8 cellular contexts compared by ENCODE assay signal in genomic region chr3:179653106-179653776, GRCh38. TPM values are rescaled to one million over a fixed set of nuclear protein-coding genes. Genes with fewer than 3 reads are reported as not detected.
DNase-seq lines count a peak whose midpoint lies in the region; ATAC-seq and TF ChIP-seq lines count a peak whose summit lies in the region.

No MANE protein-coding gene starts in this region.

- peaks cover 23% of the 10 kb centered on the region for H3F3A ChIP-seq in MM.1S (ENCODE audit: insufficient read depth, low read length)
- peaks cover 28% of the 10 kb centered on the region for H3F3A ChIP-seq in SK-N-SH (replicated peaks; ENCODE audit: insufficient read depth)

- peaks cover 14% of the 10 kb centered on the region for H3K27me3 Mint-ChIP-seq in activated naive CD8-positive, alpha-beta T cell treated with anti-CD3 and anti-CD28 coated beads, Interleukin-2, amount 10 ng/mL, durations not matched to agents 7 days and 5 days

- peaks cover 52% of the 10 kb centered on the region for H3K79me2 ChIP-seq in HCT116 (ENCODE audit: insufficient read depth, low read length)
- peaks cover 47% of the 10 kb centered on the region for H3K79me2 ChIP-seq in MM.1S (ENCODE audit: low read length)
- peaks cover 50% of the 10 kb centered on the region for H3K79me2 ChIP-seq in SK-N-SH (ENCODE audit: insufficient read depth)
- H3K79me2 ChIP-seq in parathyroid adenoma: peaks cover 17% of the 10 kb centered on the region

- H3K9me2 ChIP-seq in HCT116 (ENCODE audit: insufficient read depth): no peaks in the 10 kb centered on the region
- no peaks in the 10 kb centered on the region for H3K9me2 ChIP-seq in MM.1S (replicated peaks; ENCODE audit: insufficient read depth, low read length)
- H3K9me2 ChIP-seq in SK-N-SH: no peaks in the 10 kb centered on the region

- DNase-seq in GM10266 (ENCODE audit: extremely low spot score): peak; percentile 77
- DNase-seq in HCT116 (ENCODE audit: low read depth, low spot score): peak; percentile 12
- DNase-seq in MM.1S: peak; percentile 84
- peak; percentile 82 for DNase-seq in SK-N-SH
- DNase-seq in activated naive CD8-positive, alpha-beta T cell treated with anti-CD3 and anti-CD28 coated beads, Interleukin-2, amount 10 ng/mL, durations not matched to agents 7 days and 5 days: peak; percentile 77
- DNase-seq in Right ventricle myocardium superior: peak; percentile 82
- peak; percentile 42 to 46 for DNase-seq in tibial nerve (ENCODE audit: low spot score in 2 of 2)

- H3K4me2 ChIP-seq in HCT116 (ENCODE audit: low read length): peak overlapping the region; percentile 69
- H3K4me2 ChIP-seq in MM.1S (ENCODE audit: low read depth, low read length): peak overlapping the region; percentile 82
- peak overlapping the region; percentile 97 for H3K4me2 ChIP-seq in SK-N-SH
- H3K4me2 ChIP-seq in parathyroid adenoma (ENCODE audit: low read length): peak overlapping the region; percentile 77

- H3K9me3 ChIP-seq in HCT116 (ENCODE audit: control insufficient read depth in 1 of 2, insufficient read depth in 1 of 2, low read depth in 1 of 2, low read length in 2 of 2) (no peaks in the 10 kb centered on the region), MM.1S (replicated peaks; ENCODE audit: insufficient read depth, low read length) (no peaks in the 10 kb centered on the region), SK-N-SH (no peaks in the 10 kb centered on the region), parathyroid adenoma (ENCODE audit: control insufficient read depth, low read length) (no peaks in the 10 kb centered on the region), tibial nerve (no peaks in the 10 kb centered on the region)

- intact Hi-C loops in HCT116 (cut with micrococcal nuclease) (no loop called here), Right ventricle myocardium superior (cut with DNase I) (loop anchor here (10.0 kb wide), 1 partner anchor 62 kb away; no protein-coding TSS in a partner anchor)

- peak overlapping the region; percentile 85 for H3K27ac ChIP-seq in HCT116 (ENCODE audit: low read depth, low read length)
- peak overlapping the region; percentile 80 for H3K27ac ChIP-seq in MM.1S (ENCODE audit: low read length)
- peak overlapping the region; percentile 90 to 93 for H3K27ac ChIP-seq in SK-N-SH (ENCODE audit: low read depth in 2 of 2, low read length in 1 of 2)
- peak overlapping the region; percentile 90 for H3K27ac ChIP-seq in parathyroid adenoma
- peak overlapping the region; percentile 62 to 94 (median 90) for H3K27ac ChIP-seq in tibial nerve

- TF ChIP-seq RAD21 in HCT116 (IDR thresholded peaks at IDR 0.05; ENCODE audit: low read depth) (no peak), SK-N-SH (IDR thresholded peaks at IDR 0.05; ENCODE audit: low read length) (peak; percentile 46)

- H3K27ac Mint-ChIP-seq in activated naive CD8-positive, alpha-beta T cell treated with anti-CD3 and anti-CD28 coated beads, Interleukin-2, amount 10 ng/mL, durations not matched to agents 7 days and 5 days: peak overlapping the region; percentile 86

- H3K4me3 Mint-ChIP-seq in activated naive CD8-positive, alpha-beta T cell treated with anti-CD3 and anti-CD28 coated beads, Interleukin-2, amount 10 ng/mL, durations not matched to agents 7 days and 5 days: peak overlapping the region; percentile 96

- H3K4me1 Mint-ChIP-seq in activated naive CD8-positive, alpha-beta T cell treated with anti-CD3 and anti-CD28 coated beads, Interleukin-2, amount 10 ng/mL, durations not matched to agents 7 days and 5 days: peaks cover 26% of the 10 kb centered on the region

- RAD21 ChIA-PET in HCT116 (lab: Charles Lee; ENCODE audit: low non-redundant PET in 1 of 2, low total read pairs in 2 of 2, uncharacterized antibody in 2 of 2, unreplicated experiment in 2 of 2): no interaction called here

- peak overlapping the region; percentile 95 for H3K9ac ChIP-seq in HCT116 (ENCODE audit: low read length)
- H3K9ac ChIP-seq in MM.1S (ENCODE audit: low read length): peak overlapping the region; percentile 89
- peak overlapping the region; percentile 91 for H3K9ac ChIP-seq in SK-N-SH
- H3K9ac ChIP-seq in parathyroid adenoma: peak overlapping the region; percentile 69

- no peaks in the 10 kb centered on the region for H3K9me3 Mint-ChIP-seq in activated naive CD8-positive, alpha-beta T cell treated with anti-CD3 and anti-CD28 coated beads, Interleukin-2, amount 10 ng/mL, durations not matched to agents 7 days and 5 days

- TF ChIP-seq EP300 in SK-N-SH (IDR thresholded peaks at IDR 0.05; ENCODE audit: borderline replicate concordance in 1 of 2, low read depth in 1 of 2, low read length in 1 of 2) (0 out of 4 replicates have a peak, but pooled peaks of 1 of the 2 experiments have one; percentile 16), tibial nerve (IDR thresholded peaks at IDR 0.05) (peak in 1 of 2 donors; percentile 65)

- ATAC-seq in HCT116 (peak; percentile 43), Right ventricle myocardium superior (ENCODE audit: poor library complexity) (peak; percentile 82)
- peak; percentile 69 for ATAC-seq in activated naive CD8-positive, alpha-beta T cell treated with anti-CD3 and anti-CD28 coated beads, Interleukin-2, amount 10 ng/mL, durations not matched to agents 7 days and 5 days (ENCODE audit: low read depth)

- H3K36me3 ChIP-seq in HCT116 (ENCODE audit: control insufficient read depth in 1 of 2, insufficient read depth in 2 of 2, low read length in 2 of 2) (no peaks in the 10 kb centered on the region), MM.1S (replicated peaks; ENCODE audit: insufficient read depth, low read length) (no peaks in the 10 kb centered on the region), SK-N-SH (replicated peaks in 1 of 2; ENCODE audit: control insufficient read depth in 1 of 2, insufficient read depth in 2 of 2, low read length in 1 of 2) (peaks cover 0 to 4% of the 10 kb centered on the region in 2 experiments), parathyroid adenoma (ENCODE audit: control insufficient read depth, insufficient read depth, low read length) (no peaks in the 10 kb centered on the region), tibial nerve (no peaks in the 10 kb centered on the region)

- peaks cover 3% of the 10 kb centered on the region for H3K36me3 Mint-ChIP-seq in activated naive CD8-positive, alpha-beta T cell treated with anti-CD3 and anti-CD28 coated beads, Interleukin-2, amount 10 ng/mL, durations not matched to agents 7 days and 5 days

- H2AFZ ChIP-seq in HCT116 (ENCODE audit: low read depth, low read length, poor library complexity, severe bottlenecking) (peak overlapping the region; percentile 22), MM.1S (ENCODE audit: low read length) (peak overlapping the region; percentile 80), SK-N-SH (ENCODE audit: low read depth) (peak overlapping the region; percentile 85), parathyroid adenoma (peak overlapping the region; percentile 97)

- 1% methylated on average over 17 of the region's 74 CpGs for WGBS in SK-N-SH (ENCODE audit: low lambda C conversion rate)
- 0 to 1% methylated on average over 26 to 68 of the region's 74 CpGs for WGBS in tibial nerve, 2 donors

- H3K4me1 ChIP-seq in HCT116 (ENCODE audit: control insufficient read depth in 1 of 2, insufficient read depth in 2 of 2, low read length in 2 of 2) (peaks cover 4 to 28% of the 10 kb centered on the region in 2 experiments; a peak in 3 of 4 replicates), MM.1S (ENCODE audit: low read length) (peaks cover 21% of the 10 kb centered on the region; the same call in 1 of the 2 replicates), SK-N-SH (ENCODE audit: control insufficient read depth in 1 of 2, insufficient read depth in 2 of 2, low read depth in 1 of 2, low read length in 1 of 2) (peaks cover 4 to 10% of the 10 kb centered on the region in 2 experiments; a peak in 2 of 4 replicates), parathyroid adenoma (no peaks in the 10 kb centered on the region), tibial nerve (peaks cover 0 to 22% (median 0%) of the 10 kb centered on the region in 4 donors)

- TF ChIP-seq POLR2A in HCT116 (IDR thresholded peaks at IDR 0.05; ENCODE audit: borderline replicate concordance, extremely low read depth, insufficient read depth, insufficient read length): no peak
- TF ChIP-seq POLR2A in tibial nerve (IDR thresholded peaks at IDR 0.05): no peak

- POLR2A ChIA-PET in HCT116 (lab: Charles Lee) (no interaction called here), SK-N-SH (lab: Yijun Ruan, JAX) (interaction anchor here (0.6 to 1.6 kb wide), 4 partner anchors 48 to 1299 kb away, joined by 3 to 11 read pairs (median 3); partner anchors contain the start of genes MRPL47 and NDUFB5)
- POLR2A ChIA-PET in activated naive CD8-positive, alpha-beta T cell treated with anti-CD3 and anti-CD28 coated beads, Interleukin-2, amount 10 ng/mL, durations not matched to agents 7 days and 5 days (lab: Charles Lee): interaction anchor here (0.5 to 1.6 kb wide), 4 partner anchors 43 to 949 kb away, joined by 3 to 6 read pairs (median 4); partner anchors contain the start of genes MRPL47, NDUFB5 and TTC14

- CTCF ChIA-PET in HCT116 (lab: Charles Lee) (interaction anchor here (0.9 kb wide), 1 partner anchor 9 kb away, joined by 4 read pairs; no protein-coding TSS in a partner anchor), SK-N-SH (lab: Yijun Ruan, JAX) (interaction anchor here (0.7 to 1.5 kb wide), 5 partner anchors 17 to 115 kb away, joined by 3 read pairs; no protein-coding TSS in a partner anchor)

- BruUV-seq in HCT116 (replicated peaks; lab: Mats Ljungman, UMichigan): no TSS peak

- H3K4me3 ChIP-seq in HCT116 (replicated peaks in 1 of 2; ENCODE audit: low read depth in 1 of 2, low read length in 2 of 2): peak overlapping the region; percentile 88 to 94
- H3K4me3 ChIP-seq in MM.1S (ENCODE audit: low read length): peak overlapping the region; percentile 90
- H3K4me3 ChIP-seq in SK-N-SH (ENCODE audit: low read depth in 2 of 2, low read length in 1 of 2): peak overlapping the region; percentile 80 to 95
- H3K4me3 ChIP-seq in parathyroid adenoma (ENCODE audit: low read depth, low read length): peak overlapping the region; percentile 67
- H3K4me3 ChIP-seq in tibial nerve: peak overlapping the region; percentile 60 to 89 (median 84)

- H3K27me3 ChIP-seq in HCT116 (ENCODE audit: insufficient read depth, low read length) (no peaks in the 10 kb centered on the region), MM.1S (replicated peaks; ENCODE audit: insufficient read depth, low read length) (0 out of 2 replicates have a peak, but pooled peaks cover 6% of the 10 kb centered on the region), SK-N-SH (ENCODE audit: insufficient read depth) (no peaks in the 10 kb centered on the region), parathyroid adenoma (ENCODE audit: control insufficient read depth, insufficient read depth, low read length) (no peaks in the 10 kb centered on the region), tibial nerve (no peaks in the 10 kb centered on the region)

- H4K20me1 ChIP-seq in HCT116 (ENCODE audit: insufficient read depth): no peaks in the 10 kb centered on the region
- H4K20me1 ChIP-seq in MM.1S (ENCODE audit: insufficient read depth, low read length): 0 out of 2 replicates have a peak, but pooled peaks cover 3% of the 10 kb centered on the region
- H4K20me1 ChIP-seq in SK-N-SH (ENCODE audit: insufficient read depth): peaks cover 31% of the 10 kb centered on the region

- TF ChIP-seq CTCF in GM10266 (IDR thresholded peaks at IDR 0.05; ENCODE audit: control insufficient read depth, insufficient read depth, low read depth, missing control alignments): peak; percentile 42
- TF ChIP-seq CTCF in HCT116 (IDR thresholded peaks at IDR 0.05 in 2 of 3, conservative IDR thresholded peaks at IDR 0.05 in 1 of 3; ENCODE audit: borderline replicate concordance in 1 of 3, insufficient read depth in 1 of 3, low read depth in 2 of 3, low read length in 2 of 3): no peak
- peak; percentile 13; the same call in 1 of the 2 replicates for TF ChIP-seq CTCF in MM.1S (IDR thresholded peaks at IDR 0.05; ENCODE audit: low read length)
- peak; percentile 11; the same call in 1 of the 2 replicates for TF ChIP-seq CTCF in SK-N-SH (IDR thresholded peaks at IDR 0.05)
- TF ChIP-seq CTCF in parathyroid adenoma (IDR thresholded peaks at IDR 0.05): no peak
- no peak for TF ChIP-seq CTCF in tibial nerve (IDR thresholded peaks at IDR 0.05)

RNA-seq across cellular contexts. Expression of gene USP13, which starts 0.4 kb away (rescaled TPM):
- total RNA-seq in HCT116 (2021; ENCODE audit: unreplicated experiment) (22.7 TPM), Right ventricle myocardium superior (128 TPM), tibial nerve (10 to 100 TPM in 3 of 4 donors, 1 to 10 TPM in 1; 9.8 to 16.7 (median 14.2) TPM)
- polyA plus RNA-seq in HCT116 (2012): 11.1 and 15.1 TPM in 2 replicates
- polyA plus RNA-seq in SK-N-SH (2012; rRNA removed): 7.7 and 8.2 TPM in 2 replicates
- polyA plus RNA-seq in SK-N-SH (2012; cell fraction: cytosol; rRNA removed): 9.3 and 10.0 TPM in 2 replicates
- polyA plus RNA-seq in SK-N-SH (2012; cell fraction: nucleus; rRNA removed): 5.6 and 8.6 TPM in 2 replicates
- total RNA-seq in activated naive CD8-positive, alpha-beta T cell treated with anti-CD3 and anti-CD28 coated beads, Interleukin-2, amount 10 ng/mL, durations not matched to agents 7 days and 5 days: 1 to 10 TPM; 7.1 to 8.4 TPM

RNA-seq across cellular contexts. Expression of gene NDUFB5, which starts 48.6 kb away (rescaled TPM):
- total RNA-seq in HCT116 (2021; ENCODE audit: unreplicated experiment) (116 TPM), Right ventricle myocardium superior (360 TPM), tibial nerve (100 to 1,000 TPM in 1 of 4 donors, 10 to 100 TPM in 3; 45.9 to 101 (median 66.4) TPM)
- polyA plus RNA-seq in HCT116 (2012): 33.6 and 44.2 TPM in 2 replicates
- polyA plus RNA-seq in SK-N-SH (2012; rRNA removed): 31.3 and 35.3 TPM in 2 replicates
- polyA plus RNA-seq in SK-N-SH (2012; cell fraction: cytosol; rRNA removed): 44.1 and 73.7 TPM in 2 replicates
- polyA plus RNA-seq in SK-N-SH (2012; cell fraction: nucleus; rRNA removed): 15.9 and 31.0 TPM in 2 replicates
- 10 to 100 TPM; 80.7 to 89.1 TPM for total RNA-seq in activated naive CD8-positive, alpha-beta T cell treated with anti-CD3 and anti-CD28 coated beads, Interleukin-2, amount 10 ng/mL, durations not matched to agents 7 days and 5 days

RNA-seq across cellular contexts. Expression of gene MRPL47, which starts 48.8 kb away (rescaled TPM):
- total RNA-seq in HCT116 (2021; ENCODE audit: unreplicated experiment): 52.3 TPM
- 26.9 and 39.3 TPM in 2 replicates for polyA plus RNA-seq in HCT116 (2012)
- polyA plus RNA-seq in SK-N-SH (2012; rRNA removed): 37.8 and 44.3 TPM in 2 replicates
- polyA plus RNA-seq in SK-N-SH (2012; cell fraction: cytosol; rRNA removed): 57.6 and 88.2 TPM in 2 replicates
- 14.9 and 22.3 TPM in 2 replicates for polyA plus RNA-seq in SK-N-SH (2012; cell fraction: nucleus; rRNA removed)
- 10 to 100 TPM; 30.1 to 30.4 TPM for total RNA-seq in activated naive CD8-positive, alpha-beta T cell treated with anti-CD3 and anti-CD28 coated beads, Interleukin-2, amount 10 ng/mL, durations not matched to agents 7 days and 5 days
- 44.4 TPM for total RNA-seq in Right ventricle myocardium superior
- 10 to 100 TPM; 14.9 to 22.2 (median 21.0) TPM for total RNA-seq in tibial nerve

Comparison
In these comparisons a context has a peak if more than half of its experiments do, and no peak if none do; other contexts are left out.
1. Peak in every context shown above with its lines: DNase-seq, ATAC-seq, H3K4me3 ChIP-seq and H3K27ac ChIP-seq.
2. DNase-seq: peak in every context shown above with its lines; median percentile 84 in MM.1S; 82 in SK-N-SH; 82 in Right ventricle myocardium superior; 77 in GM10266; 77 in activated naive CD8-positive, alpha-beta T cell treated with anti-CD3 and anti-CD28 coated beads, Interleukin-2, amount 10 ng/mL, durations not matched to agents 7 days and 5 days; 44 in tibial nerve; 12 in HCT116.
3. CTCF ChIP-seq: peak in GM10266 (single experiment), MM.1S (single experiment) and SK-N-SH (single experiment); none in HCT116 (0 of 3), parathyroid adenoma (single experiment) and tibial nerve (0 of 5).
4. H2AFZ ChIP-seq: peak in every context shown above with its lines; median percentile 97 in parathyroid adenoma; 85 in SK-N-SH; 80 in MM.1S; 22 in HCT116.